12 cellular contexts compared by ENCODE assay signal in genomic region chr5:93342563-93343061, GRCh38.
DNase-seq lines count a peak whose midpoint lies in the region; ATAC-seq and TF ChIP-seq lines count a peak whose summit lies in the region.
"Had no signal": no experiment of that assay in that cellular context is flagged by ENCODE, and none has a peak within 500 bp of the region (broad histone marks: within the 10 kb centered on the region; RNA-seq: fewer than 3 reads in every experiment).

No MANE protein-coding gene starts in this region.

- in situ Hi-C loops in GM13976 (cut with MboI; ENCODE audit: low sequenced_read_pairs, unreplicated experiment): no loop called here

- intact Hi-C loops in OCI-LY7 (cut with micrococcal nuclease; ENCODE audit: unreplicated experiment): no loop called here
- intact Hi-C loops in CD4-positive, alpha-beta memory T cell (cut with micrococcal nuclease): no loop called here

- H3K27me3 ChIP-seq in CD4-positive, alpha-beta memory T cell (ENCODE audit: insufficient read depth, low read length): no peaks in the 10 kb centered on the region
- H3K27me3 ChIP-seq: testis had no signal

- no peaks in the 10 kb centered on the region for H3K36me3 ChIP-seq in OCI-LY7 (ENCODE audit: insufficient read depth, low read length)
- no peaks in the 10 kb centered on the region for H3K36me3 ChIP-seq in CD4-positive, alpha-beta memory T cell (ENCODE audit: insufficient read depth, low read length)

- no peaks in the 10 kb centered on the region for H3K36me3 Mint-ChIP-seq in CD4-positive, alpha-beta memory T cell
- H3K36me3 Mint-ChIP-seq: IgD-negative memory B cell had no signal

- no peak overlapping the region for H2AFZ ChIP-seq in OCI-LY7 (ENCODE audit: low read length)

- H3K27me3 Mint-ChIP-seq in CD4-positive, alpha-beta memory T cell: no peaks in the 10 kb centered on the region
- H3K27me3 Mint-ChIP-seq: IgD-negative memory B cell had no signal

- H3K4me2 ChIP-seq in OCI-LY7 (ENCODE audit: low read length): no peak overlapping the region

- H3K27ac Mint-ChIP-seq in CD4-positive, alpha-beta memory T cell: no peak overlapping the region
- H3K27ac Mint-ChIP-seq: IgD-negative memory B cell had no signal

- peaks cover 0 to 10% (median 3%) of the 10 kb centered on the region in 8 donors for H3K9me3 Mint-ChIP-seq in CD4-positive, alpha-beta memory T cell

- BruUV-seq in OCI-LY7 (replicated peaks; lab: Mats Ljungman, UMichigan): no TSS peak

- H3K4me3 Mint-ChIP-seq in CD4-positive, alpha-beta memory T cell: no peak overlapping the region
- H3K4me3 Mint-ChIP-seq: IgD-negative memory B cell had no signal

- CTCF ChIA-PET in OCI-LY7 (lab: Charles Lee; ENCODE audit: unreplicated experiment): no interaction called here
- CTCF ChIA-PET in CD4-positive, alpha-beta memory T cell (lab: Charles Lee; ENCODE audit: partially characterized antibody): no interaction called here

- peaks cover 0 to 1% (median 0%) of the 10 kb centered on the region in 4 donors for H3K4me1 Mint-ChIP-seq in CD4-positive, alpha-beta memory T cell
- H3K4me1 Mint-ChIP-seq: IgD-negative memory B cell had no signal

- no peaks in the 10 kb centered on the region for H3K9me3 ChIP-seq in OCI-LY7 (ENCODE audit: low read length)
- no peaks in the 10 kb centered on the region for H3K9me3 ChIP-seq in CD4-positive, alpha-beta memory T cell (ENCODE audit: control insufficient read depth in 1 of 2, low read length in 2 of 2)
- H3K9me3 ChIP-seq: testis had no signal

- H3K27ac ChIP-seq in OCI-LY7 (ENCODE audit: low read depth, low read length, poor library complexity, severe bottlenecking): no peak overlapping the region
- no peak overlapping the region for H3K27ac ChIP-seq in CD4-positive, alpha-beta memory T cell (ENCODE audit: low read depth, low read length)
- H3K27ac ChIP-seq: epithelial cell of prostate had no signal

- peak; percentile 52 for ATAC-seq in GM19397 (IDR thresholded peaks at IDR 0.05; ENCODE audit: unreplicated experiment)
- peak; percentile 78 for ATAC-seq in HG03066 (IDR thresholded peaks at IDR 0.05; ENCODE audit: low read depth, unreplicated experiment)
- ATAC-seq: PC-3 had no signal

- no peaks in the 10 kb centered on the region for H4K20me1 ChIP-seq in OCI-LY7 (ENCODE audit: insufficient read depth, low read length)

- H3K79me2 ChIP-seq in OCI-LY7 (ENCODE audit: insufficient read depth, low read depth, low read length): no peaks in the 10 kb centered on the region

- no peak for TF ChIP-seq CTCF in GM13976 (IDR thresholded peaks at IDR 0.05; ENCODE audit: borderline replicate concordance, control extremely low read depth, extremely low read depth, insufficient read depth, missing control alignments)
- TF ChIP-seq CTCF in OCI-LY7 (conservative IDR thresholded peaks at IDR 0.05; ENCODE audit: low read length): no peak

- POLR2A ChIA-PET in OCI-LY7 (lab: Charles Lee): no interaction called here
- POLR2A ChIA-PET in CD4-positive, alpha-beta memory T cell (lab: Charles Lee; ENCODE audit: partially characterized antibody): no interaction called here

- H3K4me1 ChIP-seq in OCI-LY7 (ENCODE audit: insufficient read depth, low read length, poor library complexity, severe bottlenecking): no peaks in the 10 kb centered on the region
- no peaks in the 10 kb centered on the region for H3K4me1 ChIP-seq in CD4-positive, alpha-beta memory T cell (ENCODE audit: insufficient read depth, low read length)

- H3K9me2 ChIP-seq in OCI-LY7 (ENCODE audit: insufficient read depth, low read length): no peaks in the 10 kb centered on the region

- no peak overlapping the region for H3K4me3 ChIP-seq in OCI-LY7 (ENCODE audit: low read depth, low read length, poor library complexity, severe bottlenecking)
- H3K4me3 ChIP-seq in CD4-positive, alpha-beta memory T cell (ENCODE audit: low read length in 2 of 2): no peak overlapping the region
- H3K4me3 ChIP-seq: testis had no signal

- DNase-seq in GM13976 (ENCODE audit: low spot score) (peak; percentile 67), fibroblast of gingiva (ENCODE audit: low read depth) (peak; percentile 4), putamen (ENCODE audit: low spot score) (no peak), OCI-LY7 (ENCODE audit: low spot score) (no peak)
- no peak for DNase-seq in CD4-positive, alpha-beta memory T cell
- DNase-seq in activated CD4-positive, alpha-beta T cell treated with anti-CD3 and anti-CD28 coated beads for 4 hours: no peak
- DNase-seq: PC-3, testis had no signal

Comparison
In these comparisons a context has a peak if more than half of its experiments do, and no peak if none do; other contexts are left out.
1. DNase-seq: peak in GM13976 (single experiment) and fibroblast of gingiva (single experiment); none in putamen (single experiment), OCI-LY7 (single experiment), CD4-positive, alpha-beta memory T cell (0 of 5) and activated CD4-positive, alpha-beta T cell treated with anti-CD3 and anti-CD28 coated beads for 4 hours (0 of 2).